28 cellular contexts compared by ENCODE assay signal in genomic region chr1:56915960-56916359, GRCh38. TPM values are rescaled to one million over a fixed set of nuclear protein-coding genes. Genes with fewer than 3 reads are reported as not detected.
DNase-seq lines count a peak whose midpoint lies in the region; ATAC-seq and TF ChIP-seq lines count a peak whose summit lies in the region.
"Had no signal": no experiment of that assay in that cellular context is flagged by ENCODE, and none has a peak within 500 bp of the region (broad histone marks: within the 10 kb centered on the region; RNA-seq: fewer than 3 reads in every experiment).

No MANE protein-coding gene starts in this region.

- no peaks in the 10 kb centered on the region for H3K36me3 ChIP-seq in BE2C
- H3K36me3 ChIP-seq in body of pancreas (replicated peaks in 1 of 2; ENCODE audit: insufficient read depth in 1 of 2, low read depth in 2 of 2) = no peaks in the 10 kb centered on the region
- no peaks in the 10 kb centered on the region for H3K36me3 ChIP-seq in left lung
- H3K36me3 ChIP-seq: uterus had no signal

- no peaks in the 10 kb centered on the region for H3K9me3 ChIP-seq in BE2C
- no peaks in the 10 kb centered on the region for H3K9me3 ChIP-seq in body of pancreas
- no peaks in the 10 kb centered on the region for H3K9me3 ChIP-seq in left lung
- H3K9me3 ChIP-seq: uterus had no signal

- peak overlapping the region in 1 of 4 donors; percentile 20 for H3K27ac ChIP-seq in body of pancreas
- no peak overlapping the region for H3K27ac ChIP-seq in left lung
- H3K27ac ChIP-seq: uterus had no signal

- no peaks in the 10 kb centered on the region for H3K9me3 Mint-ChIP-seq in osteocyte (ENCODE audit: unreplicated experiment)
- H3K9me3 Mint-ChIP-seq: activated CD8-positive, alpha-beta T cell treated with anti-CD3 and anti-CD28 coated beads for 36 hours; activated naive CD4-positive, alpha-beta T cell treated with anti-CD3 and anti-CD28 coated beads for 36 hours; activated T-cell treated with anti-CD3 and anti-CD28 coated beads, Interleukin-2, amount 50 U/mL, for 24 hours; CD8-positive, alpha-beta memory T cell; effector memory CD8-positive, alpha-beta T cell; stimulated activated naive CD8-positive, alpha-beta T cell treated with anti-CD3 and anti-CD28 coated beads, Interleukin-15, Interleukin-2, amounts not matched to agents 100 ng/mL and 50 ng/mL, for 24 hours; WTC11 had no signal

- no peak overlapping the region for H3K27ac Mint-ChIP-seq in osteocyte (ENCODE audit: unreplicated experiment)
- H3K27ac Mint-ChIP-seq: activated CD8-positive, alpha-beta T cell treated with anti-CD3 and anti-CD28 coated beads for 36 hours; activated naive CD4-positive, alpha-beta T cell treated with anti-CD3 and anti-CD28 coated beads for 36 hours; activated T-cell treated with anti-CD3 and anti-CD28 coated beads, Interleukin-2, amount 50 U/mL, for 24 hours; CD8-positive, alpha-beta memory T cell; effector memory CD8-positive, alpha-beta T cell; stimulated activated naive CD8-positive, alpha-beta T cell treated with anti-CD3 and anti-CD28 coated beads, Interleukin-15, Interleukin-2, amounts not matched to agents 100 ng/mL and 50 ng/mL, for 24 hours; WTC11 had no signal

- peak; percentile 93 for ATAC-seq in body of pancreas
- peak; percentile 79 for ATAC-seq in left lung
- ATAC-seq in GM18498 (IDR thresholded peaks at IDR 0.05; ENCODE audit: unreplicated experiment) = no peak
- no peak for ATAC-seq in HG03442 (IDR thresholded peaks at IDR 0.05; ENCODE audit: unreplicated experiment)
- ATAC-seq in HG02885 (IDR thresholded peaks at IDR 0.05; ENCODE audit: poor library complexity, unreplicated experiment) = no peak
- ATAC-seq: activated CD8-positive, alpha-beta T cell treated with anti-CD3 and anti-CD28 coated beads for 36 hours; effector memory CD8-positive, alpha-beta T cell had no signal

- TF ChIP-seq POLR2A in body of pancreas (IDR thresholded peaks at IDR 0.05) = peak in 1 of 3 donors; percentile 20

- H3K27me3 Mint-ChIP-seq in osteocyte (ENCODE audit: unreplicated experiment) = peaks cover 11% of the 10 kb centered on the region

- H3K4me1 ChIP-seq in BE2C (peaks cover 4% of the 10 kb centered on the region), body of pancreas (peaks cover 40% of the 10 kb centered on the region), left lung (no peaks in the 10 kb centered on the region)
- H3K4me1 ChIP-seq: uterus had no signal

- H3K4me3 ChIP-seq in BE2C (ENCODE audit: low read depth, low read length) (no peak overlapping the region), body of pancreas (no peak overlapping the region), left lung (no peak overlapping the region)
- H3K4me3 ChIP-seq: uterus had no signal

- H3K27me3 ChIP-seq in BE2C (no peaks in the 10 kb centered on the region), body of pancreas (no peaks in the 10 kb centered on the region), left lung (no peaks in the 10 kb centered on the region)
- H3K27me3 ChIP-seq: uterus had no signal

- intact Hi-C loops in body of pancreas (cut with DNase I) = no loop called here
- intact Hi-C loops in left lung (cut with DNase I) = no loop called here

- no peaks in the 10 kb centered on the region for H3K36me3 Mint-ChIP-seq in osteocyte (ENCODE audit: unreplicated experiment)
- H3K36me3 Mint-ChIP-seq: CD8-positive, alpha-beta memory T cell; WTC11 had no signal

- WGBS in body of pancreas, 2 donors = 18 to 23% methylated on average over 3 to 4 of the region's 4 CpGs

- TF ChIP-seq CTCF in BE2C (IDR thresholded peaks at IDR 0.05; ENCODE audit: low read depth, low read length) (no peak), body of pancreas (IDR thresholded peaks at IDR 0.05) (peak in 1 of 7 experiments; percentile 17), left lung (IDR thresholded peaks at IDR 0.05) (no peak), osteocyte (IDR thresholded peaks at IDR 0.05) (no peak)

- H3K4me1 Mint-ChIP-seq in osteocyte (ENCODE audit: unreplicated experiment) = no peaks in the 10 kb centered on the region
- H3K4me1 Mint-ChIP-seq: CD8-positive, alpha-beta memory T cell had no signal

- DNase-seq in BE2C (peak; percentile 6), NCI-H187 treated with DMSO at 0.1 percent for 48 hours (lab: John Stamatoyannopoulos, UW) (peak; percentile 74), body of pancreas (peak; percentile 81 to 93 (median 91)), left lung (peak in 1 of 2 donors; percentile 44), osteocyte (ENCODE audit: extremely low spot score, unreplicated experiment) (no peak)
- DNase-seq: activated CD8-positive, alpha-beta T cell treated with anti-CD3 and anti-CD28 coated beads for 36 hours; activated naive CD4-positive, alpha-beta T cell treated with anti-CD3 and anti-CD28 coated beads for 36 hours; activated T-cell treated with anti-CD3 and anti-CD28 coated beads, Interleukin-2, amount 50 U/mL, for 24 hours; anterior cingulate cortex; CD8-positive, alpha-beta memory T cell; effector memory CD8-positive, alpha-beta T cell; GOT3; head of caudate nucleus; KG1; NCI-H1092 treated with DMSO at 0.1 percent for 48 hours; NCI-H446 treated with DMSO at 0.1 percent for 48 hours; SIG-M5; stimulated activated CD4-positive, alpha-beta T cell treated with anti-CD3 and anti-CD28 coated beads, Interleukin-15, amount 100 ng/mL, for 24 hours; uterus had no signal

- H3K4me3 Mint-ChIP-seq in osteocyte (ENCODE audit: unreplicated experiment) = no peak overlapping the region
- H3K4me3 Mint-ChIP-seq: activated CD8-positive, alpha-beta T cell treated with anti-CD3 and anti-CD28 coated beads for 36 hours; activated naive CD4-positive, alpha-beta T cell treated with anti-CD3 and anti-CD28 coated beads for 36 hours; activated T-cell treated with anti-CD3 and anti-CD28 coated beads, Interleukin-2, amount 50 U/mL, for 24 hours; CD8-positive, alpha-beta memory T cell; effector memory CD8-positive, alpha-beta T cell; stimulated activated naive CD8-positive, alpha-beta T cell treated with anti-CD3 and anti-CD28 coated beads, Interleukin-15, Interleukin-2, amounts not matched to agents 100 ng/mL and 50 ng/mL, for 24 hours; WTC11 had no signal

RNA-seq across cellular contexts. Expression of gene C8B, which starts 49.9 kb away (rescaled TPM):
- not detected for polyA plus RNA-seq in BE2C (2012; ENCODE audit: insufficient read depth, insufficient read length, low read depth)
- total RNA-seq in body of pancreas = not detected
- total RNA-seq in left lung = under 1 TPM; 0.26 to 0.71 TPM
- total RNA-seq in osteocyte = not detected in 2 replicates
- total RNA-seq: activated CD8-positive, alpha-beta T cell treated with anti-CD3 and anti-CD28 coated beads for 36 hours; activated naive CD4-positive, alpha-beta T cell treated with anti-CD3 and anti-CD28 coated beads for 36 hours; CD8-positive, alpha-beta memory T cell; cerebellum; fibroblast of lung; OCI-LY7; T-helper 2 cell treated with Interferon-gamma antibody and Interleukin-4, amounts not matched to agents 100 ng/mL and 5 ng/mL, for 36 hours; uterus had no signal
- polyA plus RNA-seq: CD8-positive, alpha-beta memory T cell; fibroblast of lung had no signal

Comparison
In these comparisons a context has a peak if more than half of its experiments do, and no peak if none do; other contexts are left out.
1. ATAC-seq: peak in body of pancreas (single experiment) and left lung (single experiment); none in GM18498 (single experiment), HG03442 (single experiment) and HG02885 (single experiment).